ENCODE assay signal across 1 cellular context in the genomic region with DNA sequence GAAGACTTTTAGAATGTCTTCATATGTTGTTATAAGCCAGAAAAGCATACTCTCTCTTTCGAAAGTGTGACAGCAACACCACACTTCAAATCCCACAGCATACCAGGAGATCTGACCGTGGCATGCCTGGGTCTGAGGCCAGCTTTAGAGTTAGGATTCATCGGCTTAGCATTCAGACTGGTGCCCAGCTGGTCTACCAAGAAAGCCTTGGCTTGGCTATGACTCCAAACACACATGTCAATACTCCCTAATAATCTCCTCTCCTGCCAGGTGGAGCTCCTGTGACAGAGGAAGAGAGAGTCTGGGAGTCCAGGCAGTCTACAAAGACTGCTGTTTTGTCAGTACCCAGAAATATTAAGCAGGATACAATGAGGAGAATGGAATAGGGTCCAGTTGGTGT.
TF ChIP-seq lines count a peak whose summit lies in the region.

No MANE protein-coding gene starts in this region.

TF ChIP-seq in HCT116, 20 proteins besides CTCF, POLR2A, EP300 and RAD21 (continued from another document):
- TF ChIP-seq ATF3 (IDR thresholded peaks at IDR 0.05) = no peak
- no peak for TF ChIP-seq ZNF274 (IDR thresholded peaks at IDR 0.05; ENCODE audit: low read depth, low read length)
- TF ChIP-seq CEBPB (IDR thresholded peaks at IDR 0.05; ENCODE audit: low read depth) = no peak
- no peak for TF ChIP-seq CBX3 (IDR thresholded peaks at IDR 0.05; ENCODE audit: low read depth)
- TF ChIP-seq EGR1 (IDR thresholded peaks at IDR 0.05; ENCODE audit: low read depth) = no peak
- TF ChIP-seq, protein P1, sequence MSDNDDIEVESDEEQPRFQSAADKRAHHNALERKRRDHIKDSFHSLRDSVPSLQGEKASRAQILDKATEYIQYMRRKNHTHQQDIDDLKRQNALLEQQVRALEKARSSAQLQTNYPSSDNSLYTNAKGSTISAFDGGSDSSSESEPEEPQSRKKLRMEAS (IDR thresholded peaks at IDR 0.05) = no peak
- TF ChIP-seq SIN3A (IDR thresholded peaks at IDR 0.05; ENCODE audit: low read depth) = no peak
- TF ChIP-seq ELF1 (IDR thresholded peaks at IDR 0.05; ENCODE audit: borderline replicate concordance, low read depth) = no peak
- no peak for TF ChIP-seq SP1 (IDR thresholded peaks at IDR 0.05; ENCODE audit: low read depth)
- no peak for TF ChIP-seq FOSL1 (IDR thresholded peaks at IDR 0.05; ENCODE audit: low read depth)
- TF ChIP-seq ZBTB33 (IDR thresholded peaks at IDR 0.05; ENCODE audit: extremely low read depth, insufficient replicate concordance, low read length) = no peak
- TF ChIP-seq EZH2 (IDR thresholded peaks at IDR 0.05) = no peak
- TF ChIP-seq JUND (IDR thresholded peaks at IDR 0.05) = no peak
